Comparison of ENCODE assay signal across 16 cellular contexts in genomic region chr15:61916104-61916503, GRCh38.
A peak's percentile ranks its signal among the peaks of the same experiment; 100 is the strongest.
DNase-seq lines count a peak whose midpoint lies in the region; ATAC-seq lines count a peak whose summit lies in the region.
"Had no signal": no experiment of that assay in that cellular context is flagged by ENCODE, and none has a peak within 500 bp of the region (broad histone marks: within the 10 kb centered on the region; RNA-seq: fewer than 3 reads in every experiment).

No MANE protein-coding gene starts in this region.

- no peaks in the 10 kb centered on the region for H3K9me3 ChIP-seq in SK-N-MC (ENCODE audit: low read depth, low read length)
- H3K9me3 ChIP-seq: gastroesophageal sphincter had no signal

- no peak for ATAC-seq in HG02623 (IDR thresholded peaks at IDR 0.05; ENCODE audit: unreplicated experiment)
- ATAC-seq: effector memory CD8-positive, alpha-beta T cell; gastroesophageal sphincter; GM12878 had no signal

- peak overlapping the region; percentile 46 for H3K4me3 ChIP-seq in SK-N-MC
- H3K4me3 ChIP-seq: gastroesophageal sphincter, GM12878 had no signal

- H3K9ac ChIP-seq in SK-N-MC (ENCODE audit: insufficient read length), result no peak overlapping the region

- DNase-seq in AG08396 (ENCODE audit: low spot score) (peak; percentile 18), EL (peak; percentile 61), SK-N-MC (ENCODE audit: low read depth, low spot score) (peak; percentile 61), foreskin melanocyte (peak; percentile 72), OCI-M1 (lab: John Stamatoyannopoulos, UW) (no peak)
- no peak for DNase-seq in activated CD4-positive, alpha-beta T cell treated with anti-CD3 and anti-CD28 coated beads, Interleukin-2, amount 50 U/mL, for 1 hour
- DNase-seq: activated T-cell treated with anti-CD3 and anti-CD28 coated beads, Interleukin-2, amount 50 U/mL, for 24 hours; central memory CD4-positive, alpha-beta T cell; DMS79; effector memory CD8-positive, alpha-beta T cell; NCI-H2107; SHP77 treated with DMSO at 0.1 percent for 48 hours had no signal

- peaks cover 3% of the 10 kb centered on the region for H3K36me3 ChIP-seq in SK-N-MC (ENCODE audit: insufficient read depth, low read length)

- peak overlapping the region; percentile 74 for H3K27ac ChIP-seq in SK-N-MC
- H3K27ac ChIP-seq: C4-2B, gastroesophageal sphincter had no signal

Comparison
In these comparisons a context has a peak if more than half of its experiments do, and no peak if none do; other contexts are left out.
1. DNase-seq: peak in AG08396 (single experiment), EL (single experiment), SK-N-MC (single experiment) and foreskin melanocyte (single experiment); none in OCI-M1 (single experiment) and activated CD4-positive, alpha-beta T cell treated with anti-CD3 and anti-CD28 coated beads, Interleukin-2, amount 50 U/mL, for 1 hour (single experiment).